In the genomic region with DNA sequence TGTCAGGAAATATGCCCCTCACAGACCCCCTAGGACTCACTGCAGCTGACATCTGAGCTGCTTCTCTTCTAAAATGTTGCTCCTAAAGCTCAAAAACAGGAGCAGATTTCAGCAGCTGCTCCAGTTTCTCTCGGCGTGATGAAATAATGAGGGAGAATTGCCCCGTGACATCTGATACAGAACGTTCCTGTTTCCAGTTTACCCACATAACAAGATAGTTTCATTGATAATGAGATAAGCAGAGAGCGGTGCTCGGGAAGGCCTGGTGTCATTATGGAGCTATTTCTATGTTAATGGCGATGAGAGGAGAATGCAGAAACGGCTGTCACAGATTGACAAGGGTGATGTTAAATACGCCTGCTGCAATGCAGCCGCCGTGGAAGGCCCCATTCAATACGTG, we compare ENCODE assay signal across 1 cellular context.
A peak's percentile ranks its signal among the peaks of the same experiment; 100 is the strongest.
TF ChIP-seq lines count a peak whose summit lies in the region.

No MANE protein-coding gene starts in this region.

TF ChIP-seq in SK-N-SH, 30 proteins besides CTCF, POLR2A, EP300 and RAD21 (continued from another document):
- TF ChIP-seq REST (IDR thresholded peaks at IDR 0.05; ENCODE audit: low read depth, low read length) (no peak), FOXJ3 (CRISPR knock-in tag; IDR thresholded peaks at IDR 0.05) (peak; percentile 97), RCOR1 (IDR thresholded peaks at IDR 0.05; ENCODE audit: low read length) (peak; percentile 99), GATA2 (CRISPR knock-in tag; IDR thresholded peaks at IDR 0.05) (peak; percentile 99), TCF12 (IDR thresholded peaks at IDR 0.05) (peak; percentile 47; the same call in 1 of the 2 replicates), GABPA (IDR thresholded peaks at IDR 0.05; ENCODE audit: low read depth) (no peak)
